Comparison of ENCODE assay signal across 8 cellular contexts in genomic region chr12:54419088-54419887, GRCh38. TPM values are rescaled to one million over a fixed set of nuclear protein-coding genes. Genes with fewer than 3 reads are reported as not detected.
DNase-seq lines count a peak whose midpoint lies in the region; ATAC-seq and TF ChIP-seq lines count a peak whose summit lies in the region.

Gene ITGA5 (minus strand): TSS chr12:54419266. CDS start chr12:54419198, 68 bp downstream.

- H3K9ac ChIP-seq in duodenal mucosa (ENCODE audit: low read depth in 1 of 2, low read length in 2 of 2) (peak within 1 kb of the TSS; percentile 51 to 57), liver (ENCODE audit: low read depth in 1 of 2, low read length in 2 of 2) (peak within 1 kb of the TSS; percentile 79 to 82)

- H3K4me3 ChIP-seq in duodenal mucosa (ENCODE audit: low read depth in 1 of 2, low read length in 2 of 2) (peak within 1 kb of the TSS; percentile 59 to 70), liver (ENCODE audit: low read depth in 1 of 3, low read length in 3 of 3) (peak within 1 kb of the TSS; percentile 80 to 93 (median 91))

- peaks cover 20 to 32% of the 10 kb centered on the region in 2 donors for H3K27me3 ChIP-seq in duodenal mucosa (ENCODE audit: control insufficient read depth in 1 of 2, insufficient read depth in 2 of 2, low read length in 2 of 2)
- H3K27me3 ChIP-seq in liver (ENCODE audit: control insufficient read depth in 4 of 4, insufficient read depth in 4 of 4, low read length in 3 of 4): no peaks in the 10 kb centered on the region

- peak; percentile 67 for DNase-seq in A172 (ENCODE audit: low spot score)
- peak; percentile 63 for DNase-seq in HFFc6
- DNase-seq in WTC11 (ENCODE audit: low spot score): peak; percentile 62
- peak; percentile 68 for DNase-seq in stimulated activated CD8-positive, alpha-beta memory T cell treated with anti-CD3 and anti-CD28 coated beads, Interleukin-4, amount 100 ng/mL, for 48 hours

- H3K4me1 Mint-ChIP-seq in HFFc6 (ENCODE audit: low read depth): peaks cover 83% of the 10 kb centered on the region
- peaks cover 34% of the 10 kb centered on the region for H3K4me1 Mint-ChIP-seq in WTC11

- H3K27ac Mint-ChIP-seq in HFFc6: peak within 1 kb of the TSS; percentile 90
- no peak within 1 kb of the TSS for H3K27ac Mint-ChIP-seq in WTC11

- POLR2A ChIA-PET in WTC11 (lab: Charles Lee): interaction anchor here (0.7 to 1.5 kb wide), 3 partner anchors 13 to 160 kb away, joined by 3 to 5 read pairs (median 4); no protein-coding TSS in a partner anchor

- peaks cover 6 to 12% of the 10 kb centered on the region in 2 donors for H3K4me1 ChIP-seq in duodenal mucosa (ENCODE audit: control insufficient read depth in 1 of 2, insufficient read depth in 2 of 2, low read length in 2 of 2)
- H3K4me1 ChIP-seq in liver (ENCODE audit: control insufficient read depth in 4 of 4, insufficient read depth in 4 of 4, low read length in 3 of 4): peaks cover 6 to 41% (median 32%) of the 10 kb centered on the region in 4 donors

- H3K36me3 Mint-ChIP-seq in HFFc6 (ENCODE audit: low read depth) (peaks cover 12% of the 10 kb centered on the region), WTC11 (no peaks in the 10 kb centered on the region)

- ATAC-seq in WTC11 (peak; percentile 40), GM21526 (IDR thresholded peaks at IDR 0.05; ENCODE audit: low FRiP score, unreplicated experiment) (no peak), GM21360 (IDR thresholded peaks at IDR 0.05; ENCODE audit: unreplicated experiment) (no peak)

- 3% methylated on average over 46 of the region's 46 CpGs for WGBS in liver

- H3K4me3 Mint-ChIP-seq in HFFc6 (peak within 1 kb of the TSS; percentile 98), WTC11 (peak within 1 kb of the TSS; percentile 84)

- H3K9me3 Mint-ChIP-seq in HFFc6 (no peaks in the 10 kb centered on the region), WTC11 (no peaks in the 10 kb centered on the region)

- H3K27ac ChIP-seq in duodenal mucosa (ENCODE audit: low read depth, low read length) (peak within 1 kb of the TSS; percentile 78), liver (ENCODE audit: low read depth in 1 of 2, low read length in 2 of 2) (peak within 1 kb of the TSS; percentile 82 to 85)

- TF ChIP-seq CTCF in HFFc6 (IDR thresholded peaks at IDR 0.05) (no peak), WTC11 (IDR thresholded peaks at IDR 0.05) (no peak), liver (IDR thresholded peaks at IDR 0.05; ENCODE audit: low read depth, low read length, missing input control) (no peak)

- TF ChIP-seq RAD21 in liver (IDR thresholded peaks at IDR 0.05): peak in 1 of 2 donors; percentile 11

- H3K9me3 ChIP-seq in duodenal mucosa (ENCODE audit: control insufficient read depth in 1 of 2, low read length in 2 of 2): no peaks in the 10 kb centered on the region
- H3K9me3 ChIP-seq in liver (ENCODE audit: control insufficient read depth in 4 of 4, low read length in 3 of 4): no peaks in the 10 kb centered on the region

- CTCF ChIA-PET in WTC11 (lab: Charles Lee): interaction anchor here (0.7 to 7.7 kb wide), 9 partner anchors 9 to 160 kb away, joined by 3 to 109 read pairs (median 10); no protein-coding TSS in a partner anchor

- no peaks in the 10 kb centered on the region for H3K36me3 ChIP-seq in duodenal mucosa (ENCODE audit: control insufficient read depth in 1 of 2, insufficient read depth in 2 of 2, low read length in 2 of 2)
- no peaks in the 10 kb centered on the region for H3K36me3 ChIP-seq in liver (ENCODE audit: control insufficient read depth in 4 of 4, insufficient read depth in 3 of 4, low read depth in 1 of 4, low read length in 3 of 4)

- H3K27me3 Mint-ChIP-seq in HFFc6 (ENCODE audit: insufficient read depth) (peaks cover 2% of the 10 kb centered on the region), WTC11 (ENCODE audit: low read depth) (peaks cover 63% of the 10 kb centered on the region)

TF ChIP-seq in WTC11, 78 proteins besides CTCF, POLR2A, EP300 and RAD21:
- no peak for TF ChIP-seq NFE2L1 (CRISPR knock-in tag; IDR thresholded peaks at IDR 0.05)
- TF ChIP-seq CBFB (CRISPR knock-in tag; IDR thresholded peaks at IDR 0.05; ENCODE audit: low read depth): no peak
- no peak for TF ChIP-seq ERG (CRISPR knock-in tag; IDR thresholded peaks at IDR 0.05)

TF ChIP-seq in liver, 16 proteins besides CTCF, POLR2A, EP300 and RAD21:
- TF ChIP-seq HNF4G (IDR thresholded peaks at IDR 0.05): no peak
- no peak for TF ChIP-seq GABPA (IDR thresholded peaks at IDR 0.05 in 1 of 2, conservative IDR thresholded peaks at IDR 0.05 in 1 of 2)
- TF ChIP-seq ATF3 (IDR thresholded peaks at IDR 0.05): no peak
- TF ChIP-seq RXRA (IDR thresholded peaks at IDR 0.05): peak; percentile 16 to 34
- no peak for TF ChIP-seq FOXA2 (IDR thresholded peaks at IDR 0.05)
- peak; percentile 61 for TF ChIP-seq REST (IDR thresholded peaks at IDR 0.05)
- no peak for TF ChIP-seq HNF4A (conservative IDR thresholded peaks at IDR 0.05)
- peak; percentile 58 to 71 for TF ChIP-seq JUND (IDR thresholded peaks at IDR 0.05)
- peak; percentile 37 for TF ChIP-seq YY1 (IDR thresholded peaks at IDR 0.05)

RNA-seq across cellular contexts. Expression of gene ITGA5, which starts in this region (rescaled TPM):
- 215 and 219 TPM in 2 replicates for total RNA-seq in A172 (2014; rRNA removed; shearing (Covaris generic))
- 100 to 1,000 TPM; 261 to 355 (median 329) TPM for total RNA-seq in HFFc6 (2021; fragmentation: NEBNext Ultra II Directional; extraction: Animal tissue kit (Norgen Biotek cat#: 25700))
- total RNA-seq in WTC11 (2021) (19.3 to 21.9 TPM (median 20.8 TPM) in 3 replicates), liver (10 to 100 TPM; 52.2 to 60.7 TPM)
- 10 to 100 TPM; 26.6 to 27.1 TPM for polyA plus RNA-seq in liver
